In genomic region chr7:66638309-66639099, GRCh38 we compare ENCODE assay signal across 21 cellular contexts.
"Had no signal": no experiment of that assay in that cellular context is flagged by ENCODE, and none has a peak within 500 bp of the region (broad histone marks: within the 10 kb centered on the region; RNA-seq: fewer than 3 reads in every experiment).

No MANE protein-coding gene starts in this region.

- ATAC-seq: activated CD4-positive, CD25-positive, alpha-beta regulatory T cell treated with anti-CD3 and anti-CD28 coated beads, Interleukin-2, amount 50 U/mL, for 24 hours; foreskin keratinocyte; left lung; natural killer cell treated with Interleukin-12 subunit alpha and Interleukin-12 subunit beta and Interleukin-15 and Interleukin-18, amount 100 ng/mL, for 72 hours had no signal

- H3K9me3 ChIP-seq: left lung, spleen, tibial artery had no signal

- H3K27ac Mint-ChIP-seq: activated naive CD8-positive, alpha-beta T cell treated with anti-CD3 and anti-CD28 coated beads for 36 hours; activated T-helper 1 cell treated with anti-CD3 and anti-CD28 coated beads, Interleukin-12 subunit alpha, Interleukin-12 subunit beta, Interleukin-2, Interleukin-4 antibody, amounts not matched to agents 30 ng/mL and 10 ng/mL and 1 ng/mL, durations not matched to agents 14 hours and 24 hours and 36 hours; mesothelial cell of epicardium; natural killer cell treated with Interleukin-12 subunit alpha and Interleukin-12 subunit beta and Interleukin-15 and Interleukin-18, amount 100 ng/mL, for 72 hours had no signal

- H3K4me3 Mint-ChIP-seq: activated naive CD8-positive, alpha-beta T cell treated with anti-CD3 and anti-CD28 coated beads for 36 hours; activated T-helper 1 cell treated with anti-CD3 and anti-CD28 coated beads, Interleukin-12 subunit alpha, Interleukin-12 subunit beta, Interleukin-2, Interleukin-4 antibody, amounts not matched to agents 30 ng/mL and 10 ng/mL and 1 ng/mL, durations not matched to agents 14 hours and 24 hours and 36 hours; mesothelial cell of epicardium; natural killer cell treated with Interleukin-12 subunit alpha and Interleukin-12 subunit beta and Interleukin-15 and Interleukin-18, amount 100 ng/mL, for 72 hours had no signal

- H3K27me3 Mint-ChIP-seq: activated naive CD8-positive, alpha-beta T cell treated with anti-CD3 and anti-CD28 coated beads for 36 hours; natural killer cell treated with Interleukin-12 subunit alpha and Interleukin-12 subunit beta and Interleukin-15 and Interleukin-18, amount 100 ng/mL, for 72 hours had no signal

- H3K4me3 ChIP-seq: cardiac muscle cell, left lung, spleen, tibial artery had no signal

- H3K9me3 Mint-ChIP-seq: activated naive CD8-positive, alpha-beta T cell treated with anti-CD3 and anti-CD28 coated beads for 36 hours; activated T-helper 1 cell treated with anti-CD3 and anti-CD28 coated beads, Interleukin-12 subunit alpha, Interleukin-12 subunit beta, Interleukin-2, Interleukin-4 antibody, amounts not matched to agents 30 ng/mL and 10 ng/mL and 1 ng/mL, durations not matched to agents 14 hours and 24 hours and 36 hours; mesothelial cell of epicardium; natural killer cell treated with Interleukin-12 subunit alpha and Interleukin-12 subunit beta and Interleukin-15 and Interleukin-18, amount 100 ng/mL, for 72 hours had no signal

- H3K27ac ChIP-seq: cardiac muscle cell, foreskin keratinocyte, left lung, spleen, tibial artery had no signal

- H3K27me3 ChIP-seq: cardiac muscle cell, foreskin keratinocyte, left lung, spleen, tibial artery had no signal

- H3K4me1 Mint-ChIP-seq: mesothelial cell of epicardium had no signal

- FAIRE-seq: urothelium cell line had no signal

- DNase-seq: activated CD8-positive, alpha-beta memory T cell treated with anti-CD3 and anti-CD28 coated beads for 24 hours; activated gamma-delta T cell treated with Interleukin-2 at 50 U/mL for 16 hours; activated naive CD8-positive, alpha-beta T cell treated with anti-CD3 and anti-CD28 coated beads for 36 hours; amniotic stem cell; foreskin keratinocyte; hypothalamus; left lung; nucleus accumbens; posterior cingulate gyrus; spleen; stimulated activated CD4-positive, alpha-beta T cell treated with anti-CD3 and anti-CD28 coated beads, Interleukin-4, amount 100 ng/mL, for 4 hours; stimulated activated naive CD4-positive, alpha-beta T cell; T-helper 1 cell; T-helper 9 cell; tibial artery had no signal

- H3K4me1 ChIP-seq: foreskin keratinocyte, left lung, tibial artery had no signal
